Comparison of ENCODE assay signal across 23 cellular contexts in genomic region chr4:26010266-26010665, GRCh38.
"Had no signal": no experiment of that assay in that cellular context is flagged by ENCODE, and none has a peak within 500 bp of the region (broad histone marks: within the 10 kb centered on the region; RNA-seq: fewer than 3 reads in every experiment).

No MANE protein-coding gene starts in this region.

- H3K9me3 Mint-ChIP-seq: central memory CD8-positive, alpha-beta T cell had no signal

- H3K4me3 Mint-ChIP-seq: activated B cell treated with CpG ODN at 0.5 μM for 24 hours; activated CD4-positive, alpha-beta memory T cell treated with anti-CD3 and anti-CD28 coated beads, Interleukin-2, amount 10 ng/mL, durations not matched to agents 7 days and 5 days; activated naive CD8-positive, alpha-beta T cell treated with anti-CD3 and anti-CD28 coated beads, Interleukin-2, amount 10 ng/mL, durations not matched to agents 7 days and 5 days; central memory CD8-positive, alpha-beta T cell; T-helper 17 cell had no signal

- H3K27ac Mint-ChIP-seq: activated B cell treated with CpG ODN at 0.5 μM for 24 hours; activated CD4-positive, alpha-beta memory T cell treated with anti-CD3 and anti-CD28 coated beads, Interleukin-2, amount 10 ng/mL, durations not matched to agents 7 days and 5 days; activated naive CD8-positive, alpha-beta T cell treated with anti-CD3 and anti-CD28 coated beads, Interleukin-2, amount 10 ng/mL, durations not matched to agents 7 days and 5 days; T-helper 17 cell had no signal

- H3K36me3 Mint-ChIP-seq: activated naive CD8-positive, alpha-beta T cell treated with anti-CD3 and anti-CD28 coated beads, Interleukin-2, amount 10 ng/mL, durations not matched to agents 7 days and 5 days; brain had no signal

- H3K4me3 ChIP-seq: ascending aorta, Peyer's patch, SJSA1 had no signal

- DNase-seq: activated B cell treated with CpG ODN at 0.5 μM for 24 hours; activated CD4-positive, alpha-beta memory T cell treated with anti-CD3 and anti-CD28 coated beads, Interleukin-2, amount 10 ng/mL, durations not matched to agents 7 days and 5 days; activated CD4-positive, alpha-beta T cell treated with anti-CD3 and anti-CD28 coated beads for 1 hour; activated CD4-positive, alpha-beta T cell treated with anti-CD3 and anti-CD28 coated beads, Interleukin-2, amount 50 U/mL, for 1 hour; activated naive CD4-positive, alpha-beta T cell treated with anti-CD3 and anti-CD28 coated beads, Interleukin-2, amount 50 U/mL, for 16 hours; activated naive CD8-positive, alpha-beta T cell treated with anti-CD3 and anti-CD28 coated beads, Interleukin-2, amount 10 ng/mL, durations not matched to agents 7 days and 5 days; activated T-cell treated with anti-CD3 and anti-CD28 coated beads for 4 hours; activated T-cell treated with anti-CD3 and anti-CD28 coated beads, Interleukin-2, amount 50 U/mL, for 48 hours; amniotic stem cell; MM.1S; NCI-H1105; NCI-H1436; NCI-H1694 treated with DMSO at 0.1 percent for 48 hours; NCI-H2029 treated with DMSO at 0.1 percent for 48 hours; NCI-H510A treated with DMSO at 0.1 percent for 48 hours; Peyer's patch; SHP77; T-helper 17 cell; T1000 had no signal

- H3K4me1 Mint-ChIP-seq: activated B cell treated with CpG ODN at 0.5 μM for 24 hours; activated naive CD8-positive, alpha-beta T cell treated with anti-CD3 and anti-CD28 coated beads, Interleukin-2, amount 10 ng/mL, durations not matched to agents 7 days and 5 days; brain; central memory CD8-positive, alpha-beta T cell; T-helper 17 cell had no signal
